8 cellular contexts compared by ENCODE assay signal in the genomic region with DNA sequence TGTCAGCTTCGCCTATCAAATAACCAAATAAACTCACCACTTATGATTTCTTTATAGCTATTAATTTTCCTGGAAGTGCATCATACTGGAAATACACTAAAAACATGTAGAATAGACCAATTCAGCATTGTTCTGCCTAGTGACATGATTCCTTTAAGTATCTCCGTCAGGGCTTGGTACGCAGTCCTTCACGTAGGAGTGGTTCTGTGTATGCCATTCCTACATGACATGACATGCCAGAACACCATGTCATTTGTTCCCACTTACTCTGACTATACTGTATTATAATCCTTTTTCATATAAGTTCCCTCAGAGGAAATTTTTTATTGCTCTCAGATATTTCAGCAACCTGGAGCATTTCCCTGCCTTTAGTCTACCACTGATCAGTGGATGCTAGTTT.
"Had no signal": no experiment of that assay in that cellular context is flagged by ENCODE, and none has a peak within 500 bp of the region (broad histone marks: within the 10 kb centered on the region; RNA-seq: fewer than 3 reads in every experiment).

No MANE protein-coding gene starts in this region.

- H3K4me2 ChIP-seq: GM23338 had no signal

- H2AFZ ChIP-seq: GM23338 had no signal

- FAIRE-seq: H1, H54, HTR-8/SVneo, K562 had no signal

- H3K4me3 ChIP-seq: GM23338, K562 had no signal

- ATAC-seq: GM23338, K562 had no signal

- DNase-seq: H9, HCEC 1CT, IMR-90 had no signal
